In genomic region chr1:65762081-65762862, GRCh38 we compare ENCODE assay signal across 18 cellular contexts. TPM values are rescaled to one million over a fixed set of nuclear protein-coding genes. Genes with fewer than 3 reads are reported as not detected.
DNase-seq lines count a peak whose midpoint lies in the region; ATAC-seq, FAIRE-seq and TF ChIP-seq lines count a peak whose summit lies in the region.
"Had no signal": no experiment of that assay in that cellular context is flagged by ENCODE, and none has a peak within 500 bp of the region (broad histone marks: within the 10 kb centered on the region; RNA-seq: fewer than 3 reads in every experiment).

No MANE protein-coding gene starts in this region.

- no peak for TF ChIP-seq CTCF in mammary epithelial cell (conservative IDR thresholded peaks at IDR 0.05 in 1 of 2, IDR thresholded peaks at IDR 0.05 in 1 of 2; ENCODE audit: extremely low read depth in 1 of 2, insufficient read depth in 1 of 2, low read depth in 1 of 2, low read length in 2 of 2)
- no peak for TF ChIP-seq CTCF in MCF 10A (IDR thresholded peaks at IDR 0.05; ENCODE audit: unreplicated experiment)
- no peak for TF ChIP-seq CTCF in fibroblast of lung (conservative IDR thresholded peaks at IDR 0.05 in 1 of 2, IDR thresholded peaks at IDR 0.05 in 1 of 2; ENCODE audit: low read depth in 1 of 2, low read length in 2 of 2)
- no peak for TF ChIP-seq CTCF in GM10266 (IDR thresholded peaks at IDR 0.05; ENCODE audit: control insufficient read depth, insufficient read depth, low read depth, missing control alignments)

- H3K36me3 ChIP-seq in mammary epithelial cell (ENCODE audit: insufficient read depth, low read length) (no peaks in the 10 kb centered on the region), fibroblast of lung (ENCODE audit: control insufficient read depth, insufficient read depth, low read length) (no peaks in the 10 kb centered on the region), MG63 (no peaks in the 10 kb centered on the region)
- H3K36me3 ChIP-seq: sigmoid colon, tibial artery had no signal

- dilution Hi-C loops in mammary epithelial cell (cut with HindIII; ENCODE audit: low sequenced_read_pairs), result no loop called here

- in situ Hi-C loops in mammary epithelial cell (cut with MboI; ENCODE audit: low sequenced_read_pairs in 2 of 2), result no loop called here

- H3K4me1 Mint-ChIP-seq in MCF 10A (ENCODE audit: insufficient read depth, unreplicated experiment), result peaks cover 4% of the 10 kb centered on the region
- H3K4me1 Mint-ChIP-seq: activated CD4-positive, alpha-beta T cell treated with anti-CD3 and anti-CD28 coated beads, Interleukin-2, amount 10 ng/mL, durations not matched to agents 24 days and 14 days had no signal

- H3K27me3 ChIP-seq in mammary epithelial cell (ENCODE audit: insufficient read depth, low read length) (no peaks in the 10 kb centered on the region), fibroblast of lung (ENCODE audit: control insufficient read depth, insufficient read depth, low read length) (no peaks in the 10 kb centered on the region), right cardiac atrium (ENCODE audit: control insufficient read depth, insufficient read depth) (no peaks in the 10 kb centered on the region), MG63 (no peaks in the 10 kb centered on the region)
- H3K27me3 ChIP-seq: sigmoid colon, tibial artery had no signal

- POLR2A ChIA-PET in MCF 10A (lab: Yijun Ruan, JAX), result no interaction called here

- H3K9me3 ChIP-seq in mammary epithelial cell (replicated peaks; ENCODE audit: insufficient read depth, low read length) (no peaks in the 10 kb centered on the region), fibroblast of lung (ENCODE audit: control insufficient read depth, insufficient read depth, low read depth, low read length) (no peaks in the 10 kb centered on the region), right cardiac atrium (ENCODE audit: control insufficient read depth, low read length) (no peaks in the 10 kb centered on the region), MG63 (no peaks in the 10 kb centered on the region)
- H3K9me3 ChIP-seq: sigmoid colon, tibial artery had no signal

- H3K79me2 ChIP-seq in mammary epithelial cell (ENCODE audit: insufficient read depth, low read length) (no peaks in the 10 kb centered on the region), fibroblast of lung (ENCODE audit: control insufficient read depth, insufficient read depth, low read length) (no peaks in the 10 kb centered on the region)

- no peak overlapping the region for H3K4me3 ChIP-seq in mammary epithelial cell (replicated peaks in 1 of 3; ENCODE audit: insufficient read depth in 1 of 3, low read depth in 2 of 3, low read length in 3 of 3)
- H3K4me3 ChIP-seq in fibroblast of lung (replicated peaks in 1 of 4; ENCODE audit: control extremely low read depth in 1 of 4, insufficient read depth in 1 of 4, low read depth in 3 of 4, low read length in 4 of 4), result peak overlapping the region; percentile 26 to 52 (median 30)
- no peak overlapping the region for H3K4me3 ChIP-seq in right cardiac atrium (ENCODE audit: low read length)
- H3K4me3 ChIP-seq in MG63, result no peak overlapping the region
- H3K4me3 ChIP-seq: sigmoid colon, tibial artery had no signal

- H3K4me2 ChIP-seq in mammary epithelial cell (ENCODE audit: insufficient read depth, low read depth, low read length), result peak overlapping the region; percentile 29
- peak overlapping the region; percentile 44 for H3K4me2 ChIP-seq in fibroblast of lung (ENCODE audit: extremely low read depth, insufficient read depth, low read length)

- ATAC-seq in HG03457 (IDR thresholded peaks at IDR 0.05; ENCODE audit: unreplicated experiment) (peak; percentile 59), right cardiac atrium (no peak)

- peaks cover 13% of the 10 kb centered on the region for H3K27me3 Mint-ChIP-seq in MCF 10A (ENCODE audit: insufficient read depth, unreplicated experiment)

- no peaks in the 10 kb centered on the region for H4K20me1 ChIP-seq in mammary epithelial cell (ENCODE audit: insufficient read depth, low read length)
- no peaks in the 10 kb centered on the region for H4K20me1 ChIP-seq in fibroblast of lung (ENCODE audit: control insufficient read depth, extremely low read depth, insufficient read depth, low read length)

- 32% methylated on average over 5 of the region's 8 CpGs for WGBS in mammary epithelial cell (ENCODE audit: low coverage, missing lambda C conversion rate)
- 68% methylated on average over 8 of the region's 8 CpGs for WGBS in right cardiac atrium

- BruUV-seq in mammary epithelial cell (replicated peaks; lab: Mats Ljungman, UMichigan) (no TSS peak), MCF 10A (replicated peaks; lab: Mats Ljungman, UMichigan) (no TSS peak)

- no peak overlapping the region for H3K27ac Mint-ChIP-seq in MCF 10A (ENCODE audit: low read depth, unreplicated experiment)
- H3K27ac Mint-ChIP-seq: activated CD4-positive, alpha-beta T cell treated with anti-CD3 and anti-CD28 coated beads, Interleukin-2, amount 10 ng/mL, durations not matched to agents 24 days and 14 days had no signal

- no peaks in the 10 kb centered on the region for H3K9me3 Mint-ChIP-seq in MCF 10A (ENCODE audit: unreplicated experiment)

- no peak overlapping the region for H3K27ac ChIP-seq in mammary epithelial cell (ENCODE audit: insufficient read depth, low read depth, low read length)
- H3K27ac ChIP-seq in fibroblast of lung (ENCODE audit: insufficient read depth, low read length), result no peak overlapping the region
- no peak overlapping the region for H3K27ac ChIP-seq in right cardiac atrium (ENCODE audit: low read length)
- H3K27ac ChIP-seq: sigmoid colon, tibial artery had no signal

- no peak overlapping the region for H3K4me3 Mint-ChIP-seq in MCF 10A (ENCODE audit: unreplicated experiment)
- H3K4me3 Mint-ChIP-seq: activated CD4-positive, alpha-beta T cell treated with anti-CD3 and anti-CD28 coated beads, Interleukin-2, amount 10 ng/mL, durations not matched to agents 24 days and 14 days had no signal

- no peaks in the 10 kb centered on the region for H3K36me3 Mint-ChIP-seq in MCF 10A (ENCODE audit: insufficient read depth, unreplicated experiment)

- H2AFZ ChIP-seq in mammary epithelial cell (ENCODE audit: low read depth, low read length) (peak overlapping the region; percentile 27), fibroblast of lung (ENCODE audit: low read length) (peak overlapping the region; percentile 46)

- CTCF ChIA-PET in mammary epithelial cell (lab: Charles Lee; ENCODE audit: low non-redundant PET), result no interaction called here
- CTCF ChIA-PET in MCF 10A (lab: Yijun Ruan, JAX), result interaction anchor here (0.8 kb wide), 1 partner anchor 19 kb away, joined by 3 read pairs; no protein-coding TSS in a partner anchor

- FAIRE-seq in frontal cortex (lab: Jason Lieb, UNC), result no peak
- FAIRE-seq: bronchial epithelial cell had no signal

- H3K9ac ChIP-seq in mammary epithelial cell (ENCODE audit: insufficient read depth, low read length), result no peak overlapping the region
- no peak overlapping the region for H3K9ac ChIP-seq in fibroblast of lung (ENCODE audit: insufficient read depth, low read length)

- DNase-seq in mammary epithelial cell, result peak; percentile 23
- no peak for DNase-seq in MCF 10A (ENCODE audit: unreplicated experiment)
- peak in 1 of 2 donors; percentile 64 for DNase-seq in fibroblast of lung (ENCODE audit: low read depth in 2 of 2)
- DNase-seq in right cardiac atrium, result no peak
- DNase-seq in GM10266 (ENCODE audit: extremely low spot score), result no peak
- no peak for DNase-seq in MG63
- no peak for DNase-seq in frontal cortex (ENCODE audit: low spot score in 2 of 2)
- DNase-seq: 8988T; activated CD4-positive, alpha-beta T cell treated with anti-CD3 and anti-CD28 coated beads, Interleukin-2, amount 10 ng/mL, durations not matched to agents 24 days and 14 days; activated effector memory CD4-positive, alpha-beta T cell treated with Interleukin-2 at 50 U/mL for 16 hours; Calu3; islet precursor cell; NCI-H2081 treated with DMSO at 0.1 percent for 48 hours; sigmoid colon; T-helper 1 cell; tibial artery had no signal

- intact Hi-C loops in mammary epithelial cell (cut with micrococcal nuclease) (no loop called here), MCF 10A (cut with micrococcal nuclease) (no loop called here), right cardiac atrium (cut with DNase I) (no loop called here)

- H3K4me1 ChIP-seq in mammary epithelial cell (ENCODE audit: insufficient read depth, low read length) (no peaks in the 10 kb centered on the region), fibroblast of lung (ENCODE audit: control insufficient read depth, extremely low read depth, insufficient read depth, low read length) (no peaks in the 10 kb centered on the region), right cardiac atrium (ENCODE audit: control insufficient read depth, insufficient read depth, low read length) (no peaks in the 10 kb centered on the region)
- H3K4me1 ChIP-seq: sigmoid colon, tibial artery had no signal

RNA-seq across cellular contexts. Expression of gene PDE4B, which starts 30.4 kb away (rescaled TPM):
- 1 to 10 TPM in 1 of 2 donors, not detected in 1; 3.8 TPM for total RNA-seq in mammary epithelial cell
- 0.02 TPM for polyA plus RNA-seq in mammary epithelial cell
- polyA minus RNA-seq in mammary epithelial cell, result not detected
- total RNA-seq in MCF 10A (2022), result 2.8 and 3.3 TPM in 2 replicates
- 5.9 and 19.8 TPM in 2 replicates for total RNA-seq in fibroblast of lung
- polyA plus RNA-seq in fibroblast of lung, result 3.7 and 5.2 TPM in 2 replicates
- polyA plus RNA-seq in fibroblast of lung (2012), result 1.9 and 2.8 TPM in 2 replicates
- 11.7 and 13.2 TPM in 2 replicates for polyA minus RNA-seq in fibroblast of lung (ENCODE audit: low replicate concordance)
- total RNA-seq in right cardiac atrium, result 10 to 100 TPM; 15.2 to 37.5 (median 27.3) TPM
- 8.2 TPM for polyA plus RNA-seq in right cardiac atrium
- 1.8 TPM in 2 replicates for total RNA-seq in MG63 (2014; rRNA removed; shearing (Covaris generic); ENCODE audit: low replicate concordance)
- 91.7 TPM for total RNA-seq in frontal cortex

Comparison
In these comparisons a context has a peak if more than half of its experiments do, and no peak if none do; other contexts are left out.
1. H3K4me3 ChIP-seq: peak in fibroblast of lung (4 of 4); none in mammary epithelial cell (0 of 3), right cardiac atrium (single experiment) and MG63 (single experiment).